25 cellular contexts compared by ENCODE assay signal in genomic region chr11:69560141-69560790, GRCh38.
DNase-seq lines count a peak whose midpoint lies in the region; ATAC-seq and TF ChIP-seq lines count a peak whose summit lies in the region.
"Had no signal": no experiment of that assay in that cellular context is flagged by ENCODE, and none has a peak within 500 bp of the region (broad histone marks: within the 10 kb centered on the region; RNA-seq: fewer than 3 reads in every experiment).

No MANE protein-coding gene starts in this region.

- intact Hi-C loops in activated CD4-positive, alpha-beta T cell treated with anti-CD3 and anti-CD28 coated beads for 36 hours (cut with DNase I, micrococcal nuclease) = no loop called here
- intact Hi-C loops in transverse colon (cut with DNase I; ENCODE audit: low total_unique reads) = no loop called here
- intact Hi-C loops in natural killer cell (cut with micrococcal nuclease) = no loop called here

- WGBS in transverse colon (ENCODE audit: low coverage in 1 of 2), 2 donors = 87 to 97% methylated on average over 4 of the region's 4 CpGs

- H3K4me1 Mint-ChIP-seq in HFFc6 (ENCODE audit: low read depth) = peaks cover 37% of the 10 kb centered on the region
- peaks cover 24% of the 10 kb centered on the region for H3K4me1 Mint-ChIP-seq in activated CD4-positive, alpha-beta T cell treated with anti-CD3 and anti-CD28 coated beads for 36 hours
- H3K4me1 Mint-ChIP-seq in natural killer cell = no peaks in the 10 kb centered on the region

- H3K27me3 Mint-ChIP-seq in HFFc6 (ENCODE audit: insufficient read depth) = no peaks in the 10 kb centered on the region
- H3K27me3 Mint-ChIP-seq in activated CD4-positive, alpha-beta T cell treated with anti-CD3 and anti-CD28 coated beads for 36 hours = peaks cover 9% of the 10 kb centered on the region
- H3K27me3 Mint-ChIP-seq in natural killer cell (ENCODE audit: low read depth in 2 of 2) = peaks cover 24 to 26% of the 10 kb centered on the region in 2 donors

- no peak for ATAC-seq in activated CD4-positive, alpha-beta T cell treated with anti-CD3 and anti-CD28 coated beads for 36 hours
- no peak for ATAC-seq in natural killer cell
- ATAC-seq: K562 had no signal

- TF ChIP-seq EP300 in transverse colon (IDR thresholded peaks at IDR 0.05; ENCODE audit: low read depth) = no peak

- H3K9me3 Mint-ChIP-seq in HFFc6 = no peaks in the 10 kb centered on the region
- no peaks in the 10 kb centered on the region for H3K9me3 Mint-ChIP-seq in activated CD4-positive, alpha-beta T cell treated with anti-CD3 and anti-CD28 coated beads for 36 hours (ENCODE audit: low read depth)
- H3K9me3 Mint-ChIP-seq in natural killer cell = no peaks in the 10 kb centered on the region

- no peaks in the 10 kb centered on the region for H3K9me3 ChIP-seq in transverse colon

- H3K4me3 ChIP-seq in AG10803 (ENCODE audit: low read length) = no peak overlapping the region
- H3K4me3 ChIP-seq in transverse colon = no peak overlapping the region
- H3K4me3 ChIP-seq: K562, PC-9 had no signal

- H3K36me3 Mint-ChIP-seq in HFFc6 (ENCODE audit: low read depth) = peaks cover 4% of the 10 kb centered on the region
- no peaks in the 10 kb centered on the region for H3K36me3 Mint-ChIP-seq in activated CD4-positive, alpha-beta T cell treated with anti-CD3 and anti-CD28 coated beads for 36 hours (ENCODE audit: low read depth)
- H3K36me3 Mint-ChIP-seq in natural killer cell = no peaks in the 10 kb centered on the region

- no peak for TF ChIP-seq POLR2A in transverse colon (IDR thresholded peaks at IDR 0.05)

- in situ Hi-C loops in transverse colon (cut with MboI; ENCODE audit: low pct_ligation_motif_present in 1 of 4, low pct_unique_long_range_greater_than_20kb in 1 of 4, low sequenced_read_pairs in 3 of 4) = no loop called here

- DNase-seq in AG10803 (ENCODE audit: low read depth) (peak; percentile 25), HFFc6 (peak; percentile 15), SW480 (ENCODE audit: low spot score) (peak; percentile 75), dermis microvascular lymphatic vessel endothelial cell (ENCODE audit: low read depth in 2 of 2) (peak; percentile 56 to 61), transverse colon (no peak), NCI-H748 (lab: John Stamatoyannopoulos, UW; ENCODE audit: unreplicated experiment) (no peak), natural killer cell (no peak)
- no peak for DNase-seq in activated CD4-positive, alpha-beta T cell treated with anti-CD3 and anti-CD28 coated beads for 36 hours
- DNase-seq: DMS153, DND-41, HCEC 1CT, Kasumi-1, MV-4-11, NCI-H1105, NCI-H1436 treated with DMSO at 0.1 percent for 48 hours, NCI-H1930, NCI-H2107, NCI-H446, NCI-H524 treated with DMSO at 0.1 percent for 48 hours, NCI-H82, PC-9, SHP77 had no signal

- H3K27ac Mint-ChIP-seq in HFFc6 (peak overlapping the region; percentile 8; the same call in 1 of the 2 replicates), natural killer cell (no peak overlapping the region)
- H3K27ac Mint-ChIP-seq in activated CD4-positive, alpha-beta T cell treated with anti-CD3 and anti-CD28 coated beads for 36 hours = no peak overlapping the region

- POLR2A ChIA-PET in activated CD4-positive, alpha-beta T cell treated with anti-CD3 and anti-CD28 coated beads for 36 hours (lab: Charles Lee) = no interaction called here

- CTCF ChIA-PET in activated CD4-positive, alpha-beta T cell treated with anti-CD3 and anti-CD28 coated beads for 36 hours (lab: Charles Lee) = no interaction called here

- H3K4me1 ChIP-seq in transverse colon = no peaks in the 10 kb centered on the region

- H3K4me3 Mint-ChIP-seq in HFFc6 (no peak overlapping the region), natural killer cell (no peak overlapping the region)
- H3K4me3 Mint-ChIP-seq in activated CD4-positive, alpha-beta T cell treated with anti-CD3 and anti-CD28 coated beads for 36 hours = no peak overlapping the region

- H3K36me3 ChIP-seq in transverse colon = no peaks in the 10 kb centered on the region

- H3K27ac ChIP-seq in transverse colon = no peak overlapping the region
- H3K27ac ChIP-seq: 22Rv1, PC-9, RWPE1 had no signal

- TF ChIP-seq CTCF in AG10803 (conservative IDR thresholded peaks at IDR 0.05; ENCODE audit: low read length) (no peak), HFFc6 (IDR thresholded peaks at IDR 0.05) (no peak), transverse colon (IDR thresholded peaks at IDR 0.05) (no peak), natural killer cell (IDR thresholded peaks at IDR 0.05) (no peak)

- H3K27me3 ChIP-seq in transverse colon = no peaks in the 10 kb centered on the region

Comparison
In these comparisons a context has a peak if more than half of its experiments do, and no peak if none do; other contexts are left out.
1. DNase-seq: peak in AG10803 (single experiment), HFFc6 (single experiment), SW480 (single experiment) and dermis microvascular lymphatic vessel endothelial cell (2 of 2); none in activated CD4-positive, alpha-beta T cell treated with anti-CD3 and anti-CD28 coated beads for 36 hours (single experiment), transverse colon (single experiment), NCI-H748 (single experiment) and natural killer cell (single experiment).